ENCODE assay signal across 8 cellular contexts in the genomic region with DNA sequence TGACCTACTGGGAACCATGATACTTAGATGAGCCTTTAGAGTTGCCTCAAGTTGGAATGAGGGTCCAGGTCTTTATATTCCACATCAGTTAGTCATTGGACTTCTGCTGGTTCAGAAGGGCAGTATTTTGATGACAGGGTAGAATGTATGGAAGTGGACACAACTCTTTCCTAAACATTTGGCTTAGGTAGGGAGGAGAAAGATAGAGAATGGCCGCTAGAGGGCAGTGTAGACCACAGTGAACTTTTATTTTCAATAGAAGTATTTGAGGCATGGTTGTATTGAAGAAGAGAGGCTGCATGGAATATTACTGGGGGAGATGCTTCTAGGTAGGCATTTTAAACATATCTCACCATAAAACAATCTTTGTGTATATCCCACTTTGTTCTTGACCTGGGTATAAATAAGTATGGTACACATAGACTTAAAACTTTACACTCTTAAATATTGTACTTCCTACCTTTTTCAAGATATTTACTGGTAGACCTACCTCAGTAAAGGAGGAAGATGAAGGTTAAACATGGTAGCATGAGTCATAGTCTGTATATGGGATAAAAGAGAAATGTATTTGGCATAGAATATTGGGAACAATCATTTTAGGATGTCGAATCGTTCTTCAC.
A peak's percentile ranks its signal among the peaks of the same experiment; 100 is the strongest.
DNase-seq lines count a peak whose midpoint lies in the region; ATAC-seq, FAIRE-seq and TF ChIP-seq lines count a peak whose summit lies in the region.

No MANE protein-coding gene starts in this region.

- H3K36me3 ChIP-seq in spleen: no peaks in the 10 kb centered on the region

- DNase-seq in DMS53 (lab: John Stamatoyannopoulos, UW) (peak; percentile 68), RCC 7860 (ENCODE audit: low spot score) (peak; percentile 50), hypothalamus (lab: John Stamatoyannopoulos, UW) (peak in 30 of 51 donors; percentile 1 to 72 (median 18)), spleen (no peak)
- no peak for DNase-seq in activated T-helper 2 cell treated with anti-CD3 and anti-CD28 coated beads, Interferon-gamma antibody, Interleukin-2, Interleukin-4, amounts not matched to agents 10 μg/mL and 5 μg/mL and 100 μg/mL, durations not matched to agents 14 hours and 24 hours and 36 hours (ENCODE audit: low spot score)

- H3K36me3 Mint-ChIP-seq in activated T-helper 2 cell treated with anti-CD3 and anti-CD28 coated beads, Interferon-gamma antibody, Interleukin-2, Interleukin-4, amounts not matched to agents 10 μg/mL and 5 μg/mL and 100 μg/mL, durations not matched to agents 14 hours and 24 hours and 36 hours (ENCODE audit: low read depth): no peaks in the 10 kb centered on the region

- H3K4me1 ChIP-seq in spleen: no peaks in the 10 kb centered on the region

- H3K27me3 Mint-ChIP-seq in activated T-helper 2 cell treated with anti-CD3 and anti-CD28 coated beads, Interferon-gamma antibody, Interleukin-2, Interleukin-4, amounts not matched to agents 10 μg/mL and 5 μg/mL and 100 μg/mL, durations not matched to agents 14 hours and 24 hours and 36 hours (ENCODE audit: low read depth): no peaks in the 10 kb centered on the region

- peak; percentile 70 for ATAC-seq in GM19372 (IDR thresholded peaks at IDR 0.05; ENCODE audit: low read depth, unreplicated experiment)
- peak; percentile 56 for ATAC-seq in HG03558 (IDR thresholded peaks at IDR 0.05; ENCODE audit: extremely low read depth, unreplicated experiment)

- H3K27ac Mint-ChIP-seq in activated T-helper 2 cell treated with anti-CD3 and anti-CD28 coated beads, Interferon-gamma antibody, Interleukin-2, Interleukin-4, amounts not matched to agents 10 μg/mL and 5 μg/mL and 100 μg/mL, durations not matched to agents 14 hours and 24 hours and 36 hours: no peak overlapping the region

- intact Hi-C loops in spleen (cut with DNase I; ENCODE audit: low total_unique reads): loop anchor here (5.0 kb wide), 1 partner anchor 1321 kb away; no protein-coding TSS in a partner anchor
- intact Hi-C loops in activated T-helper 2 cell treated with anti-CD3 and anti-CD28 coated beads, Interferon-gamma antibody, Interleukin-2, Interleukin-4, amounts not matched to agents 10 μg/mL and 5 μg/mL and 100 μg/mL, durations not matched to agents 14 hours and 24 hours and 36 hours (cut with micrococcal nuclease): loop anchor here (1.0 kb wide), 1 partner anchor 1314 kb away; no protein-coding TSS in a partner anchor

- no peaks in the 10 kb centered on the region for H3K9me3 ChIP-seq in spleen

- peak; percentile 81 for FAIRE-seq in RCC 7860 (lab: Jason Lieb, UNC)

- no peak overlapping the region for H3K4me3 Mint-ChIP-seq in activated T-helper 2 cell treated with anti-CD3 and anti-CD28 coated beads, Interferon-gamma antibody, Interleukin-2, Interleukin-4, amounts not matched to agents 10 μg/mL and 5 μg/mL and 100 μg/mL, durations not matched to agents 14 hours and 24 hours and 36 hours (ENCODE audit: low read depth)

- TF ChIP-seq POLR2A in spleen (IDR thresholded peaks at IDR 0.05): no peak

- H3K9me3 Mint-ChIP-seq in activated T-helper 2 cell treated with anti-CD3 and anti-CD28 coated beads, Interferon-gamma antibody, Interleukin-2, Interleukin-4, amounts not matched to agents 10 μg/mL and 5 μg/mL and 100 μg/mL, durations not matched to agents 14 hours and 24 hours and 36 hours: no peaks in the 10 kb centered on the region

- H3K4me3 ChIP-seq in spleen: no peak overlapping the region

- peak; percentile 45 to 82 (median 64) for TF ChIP-seq CTCF in spleen (IDR thresholded peaks at IDR 0.05 in 8 of 11, conservative IDR thresholded peaks at IDR 0.05 in 3 of 11)

- H3K4me1 Mint-ChIP-seq in activated T-helper 2 cell treated with anti-CD3 and anti-CD28 coated beads, Interferon-gamma antibody, Interleukin-2, Interleukin-4, amounts not matched to agents 10 μg/mL and 5 μg/mL and 100 μg/mL, durations not matched to agents 14 hours and 24 hours and 36 hours (ENCODE audit: low read depth): no peaks in the 10 kb centered on the region

- H3K27ac ChIP-seq in angular gyrus (ENCODE audit: low read depth, low read length) (peak overlapping the region; percentile 64), spleen (no peak overlapping the region)

- H3K27me3 ChIP-seq in spleen (replicated peaks in 1 of 7): no peaks in the 10 kb centered on the region

- WGBS in spleen, 5 donors: 61 to 65% (median 63%) methylated on average over 3 of the region's 3 CpGs

Comparison
In these comparisons a context has a peak if more than half of its experiments do, and no peak if none do; other contexts are left out.
1. DNase-seq: peak in DMS53 (single experiment), RCC 7860 (single experiment) and hypothalamus (30 of 51); none in spleen (single experiment) and activated T-helper 2 cell treated with anti-CD3 and anti-CD28 coated beads, Interferon-gamma antibody, Interleukin-2, Interleukin-4, amounts not matched to agents 10 μg/mL and 5 μg/mL and 100 μg/mL, durations not matched to agents 14 hours and 24 hours and 36 hours (single experiment).